Comparison of ENCODE assay signal across 24 cellular contexts in the genomic region with DNA sequence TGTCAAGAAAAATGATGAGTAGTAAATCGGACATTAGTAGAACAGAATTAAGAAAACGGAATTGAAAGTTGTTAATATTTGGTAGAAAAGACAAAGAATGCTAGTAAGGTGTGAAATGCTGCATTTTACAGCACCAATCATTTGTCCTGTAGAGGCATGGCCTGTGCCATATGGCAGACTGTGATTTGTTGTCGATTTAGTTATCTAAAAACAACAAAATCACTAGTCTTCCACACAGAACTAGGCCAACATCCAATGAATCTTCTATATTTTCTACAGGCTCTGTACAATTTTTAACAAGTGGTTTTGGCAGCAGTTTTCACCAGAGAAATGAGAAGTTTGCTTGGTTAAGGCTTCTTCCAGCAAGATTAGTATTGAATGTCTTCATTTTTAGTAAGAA. TPM values are rescaled to one million over a fixed set of nuclear protein-coding genes. Genes with fewer than 3 reads are reported as not detected.
DNase-seq lines count a peak whose midpoint lies in the region; ATAC-seq, FAIRE-seq and TF ChIP-seq lines count a peak whose summit lies in the region.
"Had no signal": no experiment of that assay in that cellular context is flagged by ENCODE, and none has a peak within 500 bp of the region (broad histone marks: within the 10 kb centered on the region; RNA-seq: fewer than 3 reads in every experiment).

No MANE protein-coding gene starts in this region.

- BruUV-seq in HepG2 (replicated peaks; lab: Mats Ljungman, UMichigan): no TSS peak

- DNase-seq in DMS 273 (lab: John Stamatoyannopoulos, UW; ENCODE audit: unreplicated experiment) (peak; percentile 9), DMS 273 treated with DMSO at 0.1 percent for 48 hours (lab: John Stamatoyannopoulos, UW) (no peak), HepG2 (ENCODE audit: low spot score) (no peak), right lobe of liver (no peak), ecto neural progenitor cell (ENCODE audit: low spot score) (no peak), Right ventricle myocardium superior (no peak)
- no peak for DNase-seq in effector memory CD8-positive, alpha-beta T cell
- DNase-seq: COR-L47; DMS153; GDM1; GM23248; NCI-H1105; NCI-H1694; NCI-H510A; NCI-H748 treated with DMSO at 0.1 percent for 48 hours; NK-92 treated with Interleukin-12 subunit alpha and Interleukin-12 subunit beta, amount 100 ng/mL, for 24 hours; SHP77; SK-N-SH had no signal

- in situ Hi-C loops in HepG2 (cut with HindIII; ENCODE audit: extremely low pct_ligation_motif_present, low pct_unique_long_range_greater_than_20kb): no loop called here

- WGBS in HepG2 (ENCODE audit: low lambda C conversion rate): 96% methylated on average over 3 of the region's 3 CpGs
- WGBS in right lobe of liver (ENCODE audit: insufficient coverage, low coverage, low lambda C conversion rate, missing lambda C conversion rate): 67% methylated on average over 3 of the region's 3 CpGs

- no peak overlapping the region for H3K4me2 ChIP-seq in HepG2 (ENCODE audit: low read depth, low read length)
- H3K4me2 ChIP-seq: SK-N-SH had no signal

- peaks cover 38% of the 10 kb centered on the region for H4K20me1 ChIP-seq in HepG2 (ENCODE audit: insufficient read depth, low read length)

- H3K27ac ChIP-seq in HepG2 (ENCODE audit: extremely low read length, insufficient read depth, low read length): no peak overlapping the region
- no peak overlapping the region for H3K27ac ChIP-seq in right lobe of liver
- H3K27ac ChIP-seq: 22Rv1 had no signal

- H3K9ac ChIP-seq in HepG2 (ENCODE audit: insufficient read depth, low read depth, low read length): no peak overlapping the region
- H3K9ac ChIP-seq: GM23248, SK-N-SH had no signal

- ATAC-seq in HepG2: no peak
- ATAC-seq in right lobe of liver: no peak
- no peak for ATAC-seq in effector memory CD8-positive, alpha-beta T cell (replicated peaks)
- ATAC-seq in HG02973 (IDR thresholded peaks at IDR 0.05; ENCODE audit: unreplicated experiment): no peak
- no peak for ATAC-seq in Right ventricle myocardium superior (ENCODE audit: poor library complexity)
- ATAC-seq: HCT116, K562 had no signal

- peaks cover 20% of the 10 kb centered on the region for H3K79me2 ChIP-seq in HepG2 (ENCODE audit: insufficient read depth, low read length)

- H3K9me3 ChIP-seq in HepG2 (ENCODE audit: low read length): no peaks in the 10 kb centered on the region
- no peaks in the 10 kb centered on the region for H3K9me3 ChIP-seq in right lobe of liver
- H3K9me3 ChIP-seq: SK-N-SH had no signal

- peak overlapping the region; percentile 17 to 38 for H3K27ac Mint-ChIP-seq in effector memory CD8-positive, alpha-beta T cell
- H3K27ac Mint-ChIP-seq: B cell had no signal

- no peaks in the 10 kb centered on the region for H3K27me3 Mint-ChIP-seq in effector memory CD8-positive, alpha-beta T cell
- H3K27me3 Mint-ChIP-seq: B cell had no signal

- H3K4me3 Mint-ChIP-seq in effector memory CD8-positive, alpha-beta T cell: no peak overlapping the region
- H3K4me3 Mint-ChIP-seq: B cell had no signal

- TF ChIP-seq EP300 in HepG2 (IDR thresholded peaks at IDR 0.05; ENCODE audit: low read depth in 2 of 2, low read length in 2 of 2) (no peak), HepG2 (CRISPR knock-in tag; IDR thresholded peaks at IDR 0.05; ENCODE audit: borderline replicate concordance) (no peak)

- TF ChIP-seq RAD21 in HepG2 (CRISPR knock-in tag; IDR thresholded peaks at IDR 0.05): no peak

- no peaks in the 10 kb centered on the region for H3K9me3 Mint-ChIP-seq in effector memory CD8-positive, alpha-beta T cell

- POLR2A ChIA-PET in HepG2 (lab: Yijun Ruan, JAX): interaction anchor here (1.4 kb wide), 1 partner anchor 11 kb away, joined by 5 read pairs; a partner anchor contains a TSS

- H3K36me3 Mint-ChIP-seq in effector memory CD8-positive, alpha-beta T cell (ENCODE audit: insufficient read depth): peaks cover 100% of the 10 kb centered on the region

- TF ChIP-seq CTCF in HepG2 (CRISPR knock-in tag; IDR thresholded peaks at IDR 0.05) (no peak), right lobe of liver (IDR thresholded peaks at IDR 0.05) (no peak)

- TF ChIP-seq POLR2A in HepG2 (IDR thresholded peaks at IDR 0.05; ENCODE audit: insufficient read depth in 1 of 2, low read depth in 2 of 2, low read length in 2 of 2) (no peak), right lobe of liver (IDR thresholded peaks at IDR 0.05) (no peak)

- H3K27me3 ChIP-seq in HepG2 (ENCODE audit: control insufficient read depth in 1 of 2, insufficient read depth in 2 of 2, low read length in 2 of 2) (no peaks in the 10 kb centered on the region), right lobe of liver (no peaks in the 10 kb centered on the region)

- FAIRE-seq in HepG2 (lab: Jason Lieb, UNC): no peak
- FAIRE-seq: K562, RCC 7860 had no signal

- intact Hi-C loops in HepG2 (cut with micrococcal nuclease; ENCODE audit: unreplicated experiment): no loop called here
- intact Hi-C loops in right lobe of liver (cut with DNase I): no loop called here
- intact Hi-C loops in Right ventricle myocardium superior (cut with DNase I): no loop called here

- H3K4me1 Mint-ChIP-seq in effector memory CD8-positive, alpha-beta T cell (ENCODE audit: low read depth in 2 of 2): peaks cover 14 to 37% of the 10 kb centered on the region in 2 donors

- peaks cover 7 to 57% of the 10 kb centered on the region in 2 experiments for H3K36me3 ChIP-seq in HepG2 (replicated peaks in 1 of 2; ENCODE audit: control insufficient read depth in 1 of 2, insufficient read depth in 2 of 2, low read length in 2 of 2)
- H3K36me3 ChIP-seq in right lobe of liver: peaks cover 33 to 77% (median 59%) of the 10 kb centered on the region in 4 donors

- no peak overlapping the region for H2AFZ ChIP-seq in HepG2 (ENCODE audit: low read length)
- H2AFZ ChIP-seq: GM23248 had no signal

- CTCF ChIA-PET in HepG2 (lab: Yijun Ruan, JAX; ENCODE audit: low intra/inter-chr PET ratio, low total read pairs): no interaction called here

- H3K4me3 ChIP-seq in HepG2 (replicated peaks in 1 of 3; ENCODE audit: insufficient read depth in 1 of 3, low read depth in 2 of 3, low read length in 3 of 3) (no peak overlapping the region), right lobe of liver (no peak overlapping the region)
- H3K4me3 ChIP-seq: GM23248, K562 had no signal

- peaks cover 17% of the 10 kb centered on the region for H3K4me1 ChIP-seq in HepG2 (ENCODE audit: insufficient read depth, low read length)
- no peaks in the 10 kb centered on the region for H3K4me1 ChIP-seq in right lobe of liver

RNA-seq across cellular contexts. Expression of a gene that starts 10.4 kb away (rescaled TPM):
- 712 and 973 TPM in 2 replicates for total RNA-seq in HepG2 (2016; rRNA removed; fragmentation: Illumina TruSeq; extraction: Trizol)
- total RNA-seq in HepG2 (2016; cell fraction: cytosol; rRNA removed; fragmentation: Illumina TruSeq; extraction: Trizol; ENCODE audit: low read depth): 62.3 and 69.4 TPM in 2 replicates
- 723 and 963 TPM in 2 replicates for total RNA-seq in HepG2 (2016; cell fraction: insoluble cytoplasmic fraction; rRNA removed; fragmentation: Illumina TruSeq; extraction: Trizol)
- total RNA-seq in HepG2 (2016; cell fraction: membrane; rRNA removed; fragmentation: Illumina TruSeq; extraction: Trizol): 132 and 145 TPM in 2 replicates
- total RNA-seq in HepG2 (2016; cell fraction: nucleus; rRNA removed; fragmentation: Illumina TruSeq; extraction: Trizol): 484 and 493 TPM in 2 replicates
- 315 and 321 TPM in 2 replicates for polyA plus RNA-seq in HepG2 (2011; rRNA removed)
- 272 and 279 TPM in 2 replicates for polyA plus RNA-seq in HepG2 (2011; cell fraction: cytosol; rRNA removed)
- 264 TPM in 2 replicates for polyA plus RNA-seq in HepG2 (2011; cell fraction: nucleus; rRNA removed)
- 353 and 501 TPM in 2 replicates for polyA plus RNA-seq in HepG2 (2012)
- 43.4 and 49.0 TPM in 2 replicates for polyA plus RNA-seq in HepG2 (2016; cell fraction: cytosol; fragmentation: Illumina TruSeq; extraction: Trizol; ENCODE audit: low read depth)
- 995 and 1,016 TPM in 2 replicates for polyA plus RNA-seq in HepG2 (2016; cell fraction: insoluble cytoplasmic fraction; fragmentation: Illumina TruSeq; extraction: Trizol; ENCODE audit: low read depth)
- polyA plus RNA-seq in HepG2 (2016; cell fraction: membrane; fragmentation: Illumina TruSeq; extraction: Trizol; ENCODE audit: low read depth): 81.3 and 94.1 TPM in 2 replicates
- polyA plus RNA-seq in HepG2 (2016; cell fraction: nucleus; fragmentation: Illumina TruSeq; extraction: Trizol; ENCODE audit: insufficient read depth, low read depth): 534 and 576 TPM in 2 replicates
- polyA minus RNA-seq in HepG2 (2011; rRNA and poly(A)+ RNA removed; ENCODE audit: low replicate concordance): 559 and 720 TPM in 2 replicates
- polyA minus RNA-seq in HepG2 (2011; cell fraction: cytosol; rRNA and poly(A)+ RNA removed): 342 and 349 TPM in 2 replicates
- 822 and 855 TPM in 2 replicates for polyA minus RNA-seq in HepG2 (2011; cell fraction: nucleus; rRNA and poly(A)+ RNA removed)
- total RNA-seq in right lobe of liver: 100 to 1,000 TPM; 175 to 292 (median 237) TPM
- total RNA-seq in Right ventricle myocardium superior: 248 TPM

RNA-seq across cellular contexts. Expression of a gene that starts 11.0 kb away (rescaled TPM):
- total RNA-seq in HepG2 (2016; rRNA removed; fragmentation: Illumina TruSeq; extraction: Trizol) (3.7 and 18.4 TPM in 2 replicates), right lobe of liver (1 to 10 TPM; 2.0 to 5.1 (median 4.3) TPM), Right ventricle myocardium superior (7.6 TPM)
- 2.3 and 2.4 TPM in 2 replicates for total RNA-seq in HepG2 (2016; cell fraction: cytosol; rRNA removed; fragmentation: Illumina TruSeq; extraction: Trizol; ENCODE audit: low read depth)
- total RNA-seq in HepG2 (2016; cell fraction: insoluble cytoplasmic fraction; rRNA removed; fragmentation: Illumina TruSeq; extraction: Trizol): 3.1 and 18.4 TPM in 2 replicates
- 8.3 and 8.9 TPM in 2 replicates for total RNA-seq in HepG2 (2016; cell fraction: membrane; rRNA removed; fragmentation: Illumina TruSeq; extraction: Trizol)
- 9.6 and 9.7 TPM in 2 replicates for total RNA-seq in HepG2 (2016; cell fraction: nucleus; rRNA removed; fragmentation: Illumina TruSeq; extraction: Trizol)
- polyA plus RNA-seq in HepG2 (2011; rRNA removed): 0.54 and 0.61 TPM in 2 replicates
- 0.40 and 0.74 TPM in 2 replicates for polyA plus RNA-seq in HepG2 (2011; cell fraction: cytosol; rRNA removed)
- polyA plus RNA-seq in HepG2 (2011; cell fraction: nucleus; rRNA removed): 0.53 and 1.2 TPM in 2 replicates
- polyA plus RNA-seq in HepG2 (2012): 3.8 and 7.3 TPM in 2 replicates
- polyA plus RNA-seq in HepG2 (2016; cell fraction: cytosol; fragmentation: Illumina TruSeq; extraction: Trizol; ENCODE audit: low read depth): 0.76 and 0.89 TPM in 2 replicates
- polyA plus RNA-seq in HepG2 (2016; cell fraction: insoluble cytoplasmic fraction; fragmentation: Illumina TruSeq; extraction: Trizol; ENCODE audit: low read depth): 20.1 and 21.4 TPM in 2 replicates
- polyA plus RNA-seq in HepG2 (2016; cell fraction: membrane; fragmentation: Illumina TruSeq; extraction: Trizol; ENCODE audit: low read depth): 2.9 and 3.6 TPM in 2 replicates
- 17.1 and 19.6 TPM in 2 replicates for polyA plus RNA-seq in HepG2 (2016; cell fraction: nucleus; fragmentation: Illumina TruSeq; extraction: Trizol; ENCODE audit: insufficient read depth, low read depth)
- polyA minus RNA-seq in HepG2 (2011; rRNA and poly(A)+ RNA removed; ENCODE audit: low replicate concordance): 0.64 and 3.2 TPM in 2 replicates
- 4.8 and 5.1 TPM in 2 replicates for polyA minus RNA-seq in HepG2 (2011; cell fraction: cytosol; rRNA and poly(A)+ RNA removed)
- 2.6 and 4.6 TPM in 2 replicates for polyA minus RNA-seq in HepG2 (2011; cell fraction: nucleus; rRNA and poly(A)+ RNA removed)

RNA-seq across cellular contexts. Expression of a gene that starts 48.4 kb away (rescaled TPM):
- total RNA-seq in HepG2 (2016; rRNA removed; fragmentation: Illumina TruSeq; extraction: Trizol): 4.1 and 4.4 TPM in 2 replicates
- total RNA-seq in HepG2 (2016; cell fraction: cytosol; rRNA removed; fragmentation: Illumina TruSeq; extraction: Trizol; ENCODE audit: low read depth): 4.0 and 4.8 TPM in 2 replicates
- 3.6 and 4.2 TPM in 2 replicates for total RNA-seq in HepG2 (2016; cell fraction: insoluble cytoplasmic fraction; rRNA removed; fragmentation: Illumina TruSeq; extraction: Trizol)
- 2.8 and 3.7 TPM in 2 replicates for total RNA-seq in HepG2 (2016; cell fraction: membrane; rRNA removed; fragmentation: Illumina TruSeq; extraction: Trizol)
- total RNA-seq in HepG2 (2016; cell fraction: nucleus; rRNA removed; fragmentation: Illumina TruSeq; extraction: Trizol): 7.8 and 8.8 TPM in 2 replicates
- polyA plus RNA-seq in HepG2 (2011; rRNA removed): 0.82 and 0.95 TPM in 2 replicates
- polyA plus RNA-seq in HepG2 (2011; cell fraction: cytosol; rRNA removed): 0.21 and 0.27 TPM in 2 replicates
- 1.5 and 1.6 TPM in 2 replicates for polyA plus RNA-seq in HepG2 (2011; cell fraction: nucleus; rRNA removed)
- polyA plus RNA-seq in HepG2 (2012): 2.0 and 2.3 TPM in 2 replicates
- 0.24 and 0.35 TPM in 2 replicates for polyA plus RNA-seq in HepG2 (2016; cell fraction: cytosol; fragmentation: Illumina TruSeq; extraction: Trizol; ENCODE audit: low read depth)
- 1.5 and 1.6 TPM in 2 replicates for polyA plus RNA-seq in HepG2 (2016; cell fraction: insoluble cytoplasmic fraction; fragmentation: Illumina TruSeq; extraction: Trizol; ENCODE audit: low read depth)
- polyA plus RNA-seq in HepG2 (2016; cell fraction: membrane; fragmentation: Illumina TruSeq; extraction: Trizol; ENCODE audit: low read depth): 0.36 and 0.80 TPM in 2 replicates
- 5.2 and 6.8 TPM in 2 replicates for polyA plus RNA-seq in HepG2 (2016; cell fraction: nucleus; fragmentation: Illumina TruSeq; extraction: Trizol; ENCODE audit: insufficient read depth, low read depth)
- polyA minus RNA-seq in HepG2 (2011; rRNA and poly(A)+ RNA removed; ENCODE audit: low replicate concordance): 0.38 and 0.87 TPM in 2 replicates
- polyA minus RNA-seq in HepG2 (2011; cell fraction: cytosol; rRNA and poly(A)+ RNA removed): 1.6 and 2.3 TPM in 2 replicates
- polyA minus RNA-seq in HepG2 (2011; cell fraction: nucleus; rRNA and poly(A)+ RNA removed): 10.7 and 12.3 TPM in 2 replicates
- 1 to 10 TPM; 1.1 to 2.8 (median 2.2) TPM for total RNA-seq in right lobe of liver
- total RNA-seq in Right ventricle myocardium superior: 3.8 TPM
